8 cellular contexts compared by ENCODE assay signal in genomic region chr15:74542192-74543042, GRCh38. TPM values are rescaled to one million over a fixed set of nuclear protein-coding genes. Genes with fewer than 3 reads are reported as not detected.
DNase-seq lines count a peak whose midpoint lies in the region; ATAC-seq, FAIRE-seq and TF ChIP-seq lines count a peak whose summit lies in the region.

No MANE protein-coding gene starts in this region.

- CTCF ChIA-PET in BJ (lab: Yijun Ruan, JAX), result no interaction called here

- H3K36me3 ChIP-seq in BJ (ENCODE audit: control insufficient read depth, insufficient read depth, low read length) (no peaks in the 10 kb centered on the region), bronchial epithelial cell (ENCODE audit: control insufficient read depth, insufficient read depth, low read length) (peaks cover 2% of the 10 kb centered on the region), mucosa of stomach (ENCODE audit: control insufficient read depth, insufficient read depth, low read length) (no peaks in the 10 kb centered on the region)

- no peaks in the 10 kb centered on the region for H3K9me3 ChIP-seq in mucosa of stomach (ENCODE audit: control insufficient read depth, low read length)

- no peak for FAIRE-seq in bronchial epithelial cell (lab: Jason Lieb, UNC)

- POLR2A ChIA-PET in BJ (lab: Charles Lee), result interaction anchor here (0.6 kb wide), 1 partner anchor 99 kb away, joined by 3 read pairs; no protein-coding TSS in a partner anchor

- in situ Hi-C loops in KBM-7 (cut with MboI; ENCODE audit: low pct_unique_long_range_greater_than_20kb, low sequenced_read_pairs), result no loop called here

- DNase-seq in BJ (ENCODE audit: low read depth) (no peak), LNCaP clone FGC (ENCODE audit: low read depth) (no peak), bronchial epithelial cell (ENCODE audit: low read depth) (peak; percentile 89), NCI-H82 treated with DMSO at 0.1 percent for 48 hours (lab: John Stamatoyannopoulos, UW; ENCODE audit: unreplicated experiment) (no peak), NCI-H1092 treated with DMSO at 0.1 percent for 48 hours (lab: John Stamatoyannopoulos, UW) (no peak), KBM-7 (no peak)

- H3K4me3 ChIP-seq in BJ (ENCODE audit: low read depth, low read length) (peak overlapping the region; percentile 96), LNCaP clone FGC (ENCODE audit: low read depth, low read length) (peak overlapping the region; percentile 64), bronchial epithelial cell (ENCODE audit: low read depth, low read length) (peak overlapping the region; percentile 85), mucosa of stomach (ENCODE audit: low read length) (peak overlapping the region; percentile 57)

- H3K4me1 ChIP-seq in mucosa of stomach (ENCODE audit: control insufficient read depth, insufficient read depth, low read length), result peaks cover 18% of the 10 kb centered on the region

- no peak for ATAC-seq in GM18861 (IDR thresholded peaks at IDR 0.05; ENCODE audit: unreplicated experiment)

- H3K9ac ChIP-seq in mucosa of stomach (ENCODE audit: low read length), result no peak overlapping the region

- TF ChIP-seq CTCF in BJ (IDR thresholded peaks at IDR 0.05; ENCODE audit: insufficient read depth, low read depth, low read length) (no peak), LNCaP clone FGC (IDR thresholded peaks at IDR 0.05; ENCODE audit: control insufficient read depth, extremely low read depth, insufficient read depth) (no peak), bronchial epithelial cell (IDR thresholded peaks at IDR 0.05; ENCODE audit: insufficient read depth, low read length, severe bottlenecking) (no peak)

- H3K27me3 ChIP-seq in BJ (ENCODE audit: control insufficient read depth, insufficient read depth, low read length), result 0 out of 2 replicates have a peak, but pooled peaks cover 2% of the 10 kb centered on the region
- no peaks in the 10 kb centered on the region for H3K27me3 ChIP-seq in bronchial epithelial cell (ENCODE audit: control insufficient read depth, insufficient read depth, low read length)
- H3K27me3 ChIP-seq in mucosa of stomach (ENCODE audit: control insufficient read depth, insufficient read depth, low read length), result no peaks in the 10 kb centered on the region

RNA-seq across cellular contexts. Expression of gene ARID3B, which starts 1.4 kb away (rescaled TPM):
- 1.2 and 1.5 TPM in 2 replicates for polyA plus RNA-seq in BJ (2011; rRNA removed)
- 2.1 and 2.5 TPM in 2 replicates for polyA minus RNA-seq in BJ (2011; rRNA and poly(A)+ RNA removed)
- total RNA-seq in bronchial epithelial cell, result 3.4 and 4.7 TPM in 2 replicates
